ENCODE assay signal across 19 cellular contexts in genomic region chr12:95787274-95787814, GRCh38. TPM values are rescaled to one million over a fixed set of nuclear protein-coding genes. Genes with fewer than 3 reads are reported as not detected.
DNase-seq lines count a peak whose midpoint lies in the region; ATAC-seq, FAIRE-seq and TF ChIP-seq lines count a peak whose summit lies in the region.
"Had no signal": no experiment of that assay in that cellular context is flagged by ENCODE, and none has a peak within 500 bp of the region (broad histone marks: within the 10 kb centered on the region; RNA-seq: fewer than 3 reads in every experiment).

No MANE protein-coding gene starts in this region.

- H3K4me1 ChIP-seq in kidney (ENCODE audit: control insufficient read depth in 1 of 2, insufficient read depth in 1 of 2, low read depth in 1 of 2, low read length in 2 of 2) (peaks cover 20 to 21% of the 10 kb centered on the region in 2 donors), upper lobe of right lung (peaks cover 10% of the 10 kb centered on the region), SJCRH30 (peaks cover 9% of the 10 kb centered on the region)

- H3K27me3 ChIP-seq in upper lobe of right lung (peaks cover 24% of the 10 kb centered on the region), SJCRH30 (peaks cover 13% of the 10 kb centered on the region)

- POLR2A ChIA-PET in RWPE1 (lab: Yijun Ruan, JAX; ENCODE audit: low non-redundant PET): no interaction called here

- FAIRE-seq in kidney (lab: Jason Lieb, UNC) (no peak), urothelium cell line (lab: Jason Lieb, UNC) (no peak)
- FAIRE-seq: HTR-8/SVneo had no signal

- DNase-seq in DMS53 (lab: John Stamatoyannopoulos, UW) (peak; percentile 72), DMS53 treated with DMSO at 0.1 percent for 48 hours (lab: John Stamatoyannopoulos, UW; ENCODE audit: unreplicated experiment) (no peak), RWPE1 (ENCODE audit: low spot score) (no peak), kidney (no peak), upper lobe of right lung (no peak), NCI-H2196 treated with DMSO at 0.1 percent for 48 hours (lab: John Stamatoyannopoulos, UW; ENCODE audit: unreplicated experiment) (no peak), SJCRH30 (no peak), urothelium cell line (ENCODE audit: low spot score) (no peak)
- DNase-seq: CD8-positive, alpha-beta memory T cell; H9; NCI-H187; NCI-H345 had no signal

- TF ChIP-seq CTCF in RWPE1 (conservative IDR thresholded peaks at IDR 0.05; ENCODE audit: low read depth) (no peak), kidney (IDR thresholded peaks at IDR 0.05; ENCODE audit: borderline replicate concordance, extremely low read depth, insufficient read depth) (no peak), upper lobe of right lung (IDR thresholded peaks at IDR 0.05) (no peak)

- no peak overlapping the region for H3K9ac ChIP-seq in kidney (ENCODE audit: low read length in 2 of 2)
- H3K9ac ChIP-seq: BLaER1 treated with 17β-estradiol and CSF1 and Interleukin-3, amounts not matched to agents 10 nM and 100 nM had no signal

- H3K27ac ChIP-seq in RWPE1 (peak overlapping the region; percentile 2; the same call in 1 of the 2 replicates), kidney (ENCODE audit: low read depth in 2 of 2, low read length in 2 of 2) (no peak overlapping the region), upper lobe of right lung (no peak overlapping the region), SJCRH30 (no peak overlapping the region)
- H3K27ac ChIP-seq: 22Rv1; BLaER1 treated with 17β-estradiol and CSF1 and Interleukin-3, amounts not matched to agents 10 nM and 100 nM; HL-60 had no signal

- peak overlapping the region; percentile 37 to 40 for H3K4me3 ChIP-seq in kidney (ENCODE audit: low read length in 2 of 2)
- peak overlapping the region; percentile 65 for H3K4me3 ChIP-seq in upper lobe of right lung
- H3K4me3 ChIP-seq in SJCRH30: no peak overlapping the region
- H3K4me3 ChIP-seq: BLaER1 treated with 17β-estradiol and CSF1 and Interleukin-3, amounts not matched to agents 10 nM and 100 nM had no signal

- intact Hi-C loops in kidney (cut with DNase I): no loop called here
- intact Hi-C loops in upper lobe of right lung (cut with DNase I): no loop called here

- H3K36me3 ChIP-seq in kidney (ENCODE audit: control insufficient read depth in 1 of 2, insufficient read depth in 2 of 2, low read length in 2 of 2): peaks cover 2 to 12% of the 10 kb centered on the region in 2 donors
- no peaks in the 10 kb centered on the region for H3K36me3 ChIP-seq in upper lobe of right lung
- H3K36me3 ChIP-seq in SJCRH30: no peaks in the 10 kb centered on the region
- H3K36me3 ChIP-seq: BLaER1 treated with 17β-estradiol and CSF1 and Interleukin-3, amounts not matched to agents 10 nM and 100 nM had no signal

- CTCF ChIA-PET in RWPE1 (lab: Yijun Ruan, JAX): interaction anchor here (0.8 kb wide), 1 partner anchor 17 kb away, joined by 4 read pairs; no protein-coding TSS in a partner anchor

- H3K9me3 ChIP-seq in kidney (ENCODE audit: control insufficient read depth in 1 of 2, low read length in 2 of 2) (no peaks in the 10 kb centered on the region), upper lobe of right lung (no peaks in the 10 kb centered on the region), SJCRH30 (replicated peaks) (no peaks in the 10 kb centered on the region)
- H3K9me3 ChIP-seq: BLaER1 treated with 17β-estradiol and CSF1 and Interleukin-3, amounts not matched to agents 10 nM and 100 nM had no signal

- no peak for ATAC-seq in upper lobe of right lung
- ATAC-seq: Right ventricle myocardium inferior, SK-N-SH treated with all-trans-retinoic acid at 6 μM for 48 hours had no signal

RNA-seq across cellular contexts. Expression of gene NTN4, which starts 3.2 kb away (rescaled TPM):
- 83.2 TPM for total RNA-seq in kidney
- 71.0 TPM for polyA plus RNA-seq in kidney (ENCODE audit: insufficient read depth, low read depth, low replicate concordance)
- 136 TPM for total RNA-seq in upper lobe of right lung
- 1.7 and 2.7 TPM in 2 replicates for total RNA-seq in SJCRH30 (2014; rRNA removed; shearing (Covaris generic))
- total RNA-seq: CD8-positive, alpha-beta memory T cell; T-helper 1 cell treated with Interleukin-12 subunit alpha and Interleukin-12 subunit beta and Interleukin-4 antibody, amounts not matched to agents 30 ng/mL and 1 ng/mL, for 36 hours had no signal

Comparison
In these comparisons a context has a peak if more than half of its experiments do, and no peak if none do; other contexts are left out.
1. RNA of gene NTN4, which starts 3.2 kb away (total RNA-seq): 136 TPM in upper lobe of right lung (single experiment) and 83.2 TPM in kidney (single experiment); 1.7 to 2.7 TPM in SJCRH30; every median in the first group is over 10 times any median in the second.